Comparison of ENCODE assay signal across 9 cellular contexts in genomic region chr12:64737539-64737938, GRCh38. TPM values are rescaled to one million over a fixed set of nuclear protein-coding genes. Genes with fewer than 3 reads are reported as not detected.
DNase-seq lines count a peak whose midpoint lies in the region; ATAC-seq and TF ChIP-seq lines count a peak whose summit lies in the region.
"Had no signal": no experiment of that assay in that cellular context is flagged by ENCODE, and none has a peak within 500 bp of the region (broad histone marks: within the 10 kb centered on the region; RNA-seq: fewer than 3 reads in every experiment).

No MANE protein-coding gene starts in this region.

- H2BK15ac ChIP-seq in H9 (ENCODE audit: low read depth, low read length) = no peak overlapping the region

- no peaks in the 10 kb centered on the region for H3K27me3 Mint-ChIP-seq in H9 (ENCODE audit: low read depth)
- no peaks in the 10 kb centered on the region for H3K27me3 Mint-ChIP-seq in activated CD4-positive, alpha-beta T cell treated with anti-CD3 and anti-CD28 coated beads, Interleukin-2, amount 10 ng/mL, durations not matched to agents 24 days and 14 days

- H3K36me3 ChIP-seq in effector memory CD4-positive, alpha-beta T cell (ENCODE audit: control insufficient read depth, insufficient read depth, low read length) = peaks cover 27% of the 10 kb centered on the region

- H3K9me3 Mint-ChIP-seq in H9 = no peaks in the 10 kb centered on the region
- no peaks in the 10 kb centered on the region for H3K9me3 Mint-ChIP-seq in activated CD4-positive, alpha-beta T cell treated with anti-CD3 and anti-CD28 coated beads, Interleukin-2, amount 10 ng/mL, durations not matched to agents 24 days and 14 days

- intact Hi-C loops in activated CD4-positive, alpha-beta T cell treated with anti-CD3 and anti-CD28 coated beads, Interleukin-2, amount 10 ng/mL, durations not matched to agents 24 days and 14 days (cut with micrococcal nuclease) = no loop called here

- H3K14ac ChIP-seq in H9 (ENCODE audit: insufficient read depth, low read length) = no peak overlapping the region

- H3K56ac ChIP-seq in H9 (ENCODE audit: insufficient read length, low read depth, low read length) = no peak overlapping the region

- DNase-seq in DMS153 (lab: John Stamatoyannopoulos, UW) (peak; percentile 39), H9 (no peak), occipital lobe (lab: John Stamatoyannopoulos, UW) (no peak)
- peak; percentile 74 for DNase-seq in activated CD4-positive, alpha-beta T cell treated with anti-CD3 and anti-CD28 coated beads, Interleukin-2, amount 10 ng/mL, durations not matched to agents 24 days and 14 days
- DNase-seq in effector memory CD4-positive, alpha-beta T cell = peak in 1 of 3 donors; percentile 16
- DNase-seq: DMS79, NCI-H446 had no signal

- ATAC-seq in HG02970 (IDR thresholded peaks at IDR 0.05; ENCODE audit: low FRiP score, unreplicated experiment) (no peak), HG03135 (IDR thresholded peaks at IDR 0.05; ENCODE audit: unreplicated experiment) (no peak)

- H3K79me1 ChIP-seq in H9 (ENCODE audit: insufficient read depth, low read depth, low read length, poor library complexity, severe bottlenecking) = no peaks in the 10 kb centered on the region

- H2AK5ac ChIP-seq in H9 (ENCODE audit: insufficient read length, low read length) = no peak overlapping the region

- no peak overlapping the region for H3K18ac ChIP-seq in H9 (ENCODE audit: insufficient read length, low read depth, low read length)

- no peaks in the 10 kb centered on the region for H3K9me3 ChIP-seq in H9 (ENCODE audit: control insufficient read depth, low read depth, low read length)
- no peaks in the 10 kb centered on the region for H3K9me3 ChIP-seq in effector memory CD4-positive, alpha-beta T cell (ENCODE audit: control insufficient read depth, low read length)

- H3K79me2 ChIP-seq in H9 (ENCODE audit: insufficient read depth, low read length) = no peaks in the 10 kb centered on the region

- H2BK12ac ChIP-seq in H9 (ENCODE audit: insufficient read length, low read depth, low read length) = no peak overlapping the region

- H2AFZ ChIP-seq in H9 (ENCODE audit: low read length) = no peak overlapping the region

- H3K4me3 Mint-ChIP-seq in H9 = no peak overlapping the region
- no peak overlapping the region for H3K4me3 Mint-ChIP-seq in activated CD4-positive, alpha-beta T cell treated with anti-CD3 and anti-CD28 coated beads, Interleukin-2, amount 10 ng/mL, durations not matched to agents 24 days and 14 days

- no peak overlapping the region for H3K9ac ChIP-seq in H9 (ENCODE audit: extremely low read depth, insufficient read length, low read length)

- H4K20me1 ChIP-seq in H9 (ENCODE audit: control insufficient read depth, insufficient read depth, insufficient read length) = no peaks in the 10 kb centered on the region

- H3K4me1 Mint-ChIP-seq in H9 = no peaks in the 10 kb centered on the region
- H3K4me1 Mint-ChIP-seq in activated CD4-positive, alpha-beta T cell treated with anti-CD3 and anti-CD28 coated beads, Interleukin-2, amount 10 ng/mL, durations not matched to agents 24 days and 14 days = peaks cover 15% of the 10 kb centered on the region

- H2BK120ac ChIP-seq in H9 (ENCODE audit: low read depth, low read length, poor library complexity, severe bottlenecking) = no peak overlapping the region

- peaks cover 16 to 72% (median 67%) of the 10 kb centered on the region in 3 experiments; a peak in 6 of 7 replicates for H3K36me3 Mint-ChIP-seq in H9 (ENCODE audit: insufficient read depth in 1 of 3, low read depth in 3 of 3)
- peaks cover 62% of the 10 kb centered on the region for H3K36me3 Mint-ChIP-seq in activated CD4-positive, alpha-beta T cell treated with anti-CD3 and anti-CD28 coated beads, Interleukin-2, amount 10 ng/mL, durations not matched to agents 24 days and 14 days (ENCODE audit: low read depth)

- no peaks in the 10 kb centered on the region for H3K27me3 ChIP-seq in H9 (ENCODE audit: insufficient read depth, low read length)
- H3K27me3 ChIP-seq in effector memory CD4-positive, alpha-beta T cell (replicated peaks; ENCODE audit: control insufficient read depth, insufficient read depth, low read length, poor library complexity, severe bottlenecking) = no peaks in the 10 kb centered on the region

- H3K27ac ChIP-seq in H9 (ENCODE audit: insufficient read length, low read depth, low read length) = no peak overlapping the region
- peak overlapping the region; percentile 12 for H3K27ac ChIP-seq in effector memory CD4-positive, alpha-beta T cell (ENCODE audit: insufficient read depth, low read length, poor library complexity, severe bottlenecking)

- H3K23me2 ChIP-seq in H9 (ENCODE audit: insufficient read length, low read depth, low read length, poor library complexity, severe bottlenecking) = no peaks in the 10 kb centered on the region

- no peak overlapping the region for H4K91ac ChIP-seq in H9 (ENCODE audit: insufficient read length, low read depth, low read length)

- H4K8ac ChIP-seq in H9 (replicated peaks; ENCODE audit: insufficient read length, low read depth, low read length) = no peak overlapping the region

- no peak overlapping the region for H3K4me3 ChIP-seq in effector memory CD4-positive, alpha-beta T cell (ENCODE audit: insufficient read depth, low read depth, low read length, poor library complexity, severe bottlenecking)

- TF ChIP-seq CTCF in H9 (conservative IDR thresholded peaks at IDR 0.05) = no peak

- no peak overlapping the region for H4K5ac ChIP-seq in H9 (ENCODE audit: insufficient read length, low read depth, low read length)

- no peak overlapping the region for H2BK20ac ChIP-seq in H9 (ENCODE audit: low read depth, low read length, poor library complexity, severe bottlenecking)

- WGBS in H9 (ENCODE audit: extremely low coverage, insufficient read length, low lambda C conversion rate) = no CpG with 5 or more reads among the region's 1 CpG

- H3K4ac ChIP-seq in H9 (ENCODE audit: low read depth, low read length) = no peak overlapping the region

- no peaks in the 10 kb centered on the region for H3K4me1 ChIP-seq in H9 (ENCODE audit: insufficient read depth, low read length)
- H3K4me1 ChIP-seq in effector memory CD4-positive, alpha-beta T cell (ENCODE audit: control insufficient read depth, insufficient read depth, low read length, poor library complexity, severe bottlenecking) = peaks cover 4% of the 10 kb centered on the region

- no peak overlapping the region for H3K4me2 ChIP-seq in H9 (ENCODE audit: insufficient read depth, insufficient read length, low read length)

- no peak overlapping the region for H3T11ph ChIP-seq in H9 (ENCODE audit: low read length)

- H3K27ac Mint-ChIP-seq in H9 = peak overlapping the region in 2 of 3 experiments; percentile 18 to 76; a peak in 4 of 7 replicates
- peak overlapping the region; percentile 72 for H3K27ac Mint-ChIP-seq in activated CD4-positive, alpha-beta T cell treated with anti-CD3 and anti-CD28 coated beads, Interleukin-2, amount 10 ng/mL, durations not matched to agents 24 days and 14 days

- no peak overlapping the region for H3K23ac ChIP-seq in H9 (ENCODE audit: insufficient read length, low read depth, low read length)

- H2BK5ac ChIP-seq in H9 (ENCODE audit: insufficient read length, low read length) = no peak overlapping the region

RNA-seq across cellular contexts. Expression of gene GNS, which starts 21.7 kb away (rescaled TPM):
- total RNA-seq in H9 (2021) = 21.6 and 26.0 TPM in 2 replicates
- 19.9 and 20.5 TPM in 2 replicates for total RNA-seq in activated CD4-positive, alpha-beta T cell treated with anti-CD3 and anti-CD28 coated beads, Interleukin-2, amount 10 ng/mL, durations not matched to agents 24 days and 14 days
- total RNA-seq in occipital lobe = 45.9 TPM

Comparison
In these comparisons a context has a peak if more than half of its experiments do, and no peak if none do; other contexts are left out.
1. DNase-seq: peak in DMS153 (single experiment) and activated CD4-positive, alpha-beta T cell treated with anti-CD3 and anti-CD28 coated beads, Interleukin-2, amount 10 ng/mL, durations not matched to agents 24 days and 14 days (single experiment); none in H9 (single experiment) and occipital lobe (single experiment).